17 cellular contexts compared by ENCODE assay signal in genomic region chr2:174762464-174762863, GRCh38. TPM values are rescaled to one million over a fixed set of nuclear protein-coding genes. Genes with fewer than 3 reads are reported as not detected.
"Had no signal": no experiment of that assay in that cellular context is flagged by ENCODE, and none has a peak within 500 bp of the region (broad histone marks: within the 10 kb centered on the region; RNA-seq: fewer than 3 reads in every experiment).

No MANE protein-coding gene starts in this region.

- H3K27me3 ChIP-seq: ovary, tibial nerve had no signal

- H3K9me3 ChIP-seq: ovary, tibial nerve had no signal

- H3K9me3 Mint-ChIP-seq: activated T-helper 1 cell treated with anti-CD3 and anti-CD28 coated beads, Interleukin-12 subunit alpha, Interleukin-12 subunit beta, Interleukin-2, Interleukin-4 antibody, amounts not matched to agents 30 ng/mL and 10 ng/mL and 1 ng/mL, durations not matched to agents 14 hours and 24 hours and 36 hours; dendritic cell treated with granulocyte-macrophage colony-stimulating factor and Interleukin-4, amounts not matched to agents 40 ng/mL and 50 ng/mL, for 4 days; immature natural killer cell; naive thymus-derived CD8-positive, alpha-beta T cell; stimulated activated effector memory CD8-positive, alpha-beta T cell treated with anti-CD3 and anti-CD28 coated beads, Interleukin-12 subunit alpha, Interleukin-12 subunit beta, amount 100 ng/mL, for 72 hours had no signal

- H3K4me1 Mint-ChIP-seq: immature natural killer cell; stimulated activated effector memory CD8-positive, alpha-beta T cell treated with anti-CD3 and anti-CD28 coated beads, Interleukin-12 subunit alpha, Interleukin-12 subunit beta, amount 100 ng/mL, for 72 hours had no signal

- H3K36me3 Mint-ChIP-seq: immature natural killer cell; naive thymus-derived CD8-positive, alpha-beta T cell; stimulated activated effector memory CD8-positive, alpha-beta T cell treated with anti-CD3 and anti-CD28 coated beads, Interleukin-12 subunit alpha, Interleukin-12 subunit beta, amount 100 ng/mL, for 72 hours had no signal

- H3K4me3 ChIP-seq: lung, ovary, tibial nerve had no signal

- DNase-seq: activated CD4-positive, alpha-beta T cell treated with anti-CD3 and anti-CD28 coated beads for 4 hours; activated CD8-positive, alpha-beta T cell treated with anti-CD3 and anti-CD28 coated beads, Interleukin-2, amount 10 ng/mL, durations not matched to agents 7 days and 5 days; activated naive CD4-positive, alpha-beta T cell; central memory CD4-positive, alpha-beta T cell; erythroblast; immature natural killer cell; left cardiac atrium; naive thymus-derived CD8-positive, alpha-beta T cell; ovary; small intestine; T-helper 9 cell had no signal

- H3K27ac ChIP-seq: ovary, tibial nerve, VCaP had no signal

- ATAC-seq: activated CD8-positive, alpha-beta T cell treated with anti-CD3 and anti-CD28 coated beads, Interleukin-2, amount 10 ng/mL, durations not matched to agents 7 days and 5 days; left cardiac atrium; naive thymus-derived CD8-positive, alpha-beta T cell; stimulated activated effector memory CD8-positive, alpha-beta T cell treated with anti-CD3 and anti-CD28 coated beads, Interleukin-12 subunit alpha, Interleukin-12 subunit beta, amount 100 ng/mL, for 72 hours had no signal

- H3K36me3 ChIP-seq: ovary, tibial nerve had no signal

- H3K27ac Mint-ChIP-seq: activated CD8-positive, alpha-beta T cell treated with anti-CD3 and anti-CD28 coated beads, Interleukin-2, amount 10 ng/mL, durations not matched to agents 7 days and 5 days; activated T-helper 1 cell treated with anti-CD3 and anti-CD28 coated beads, Interleukin-12 subunit alpha, Interleukin-12 subunit beta, Interleukin-2, Interleukin-4 antibody, amounts not matched to agents 30 ng/mL and 10 ng/mL and 1 ng/mL, durations not matched to agents 14 hours and 24 hours and 36 hours; dendritic cell treated with granulocyte-macrophage colony-stimulating factor and Interleukin-4, amounts not matched to agents 40 ng/mL and 50 ng/mL, for 4 days; immature natural killer cell had no signal

- H3K4me3 Mint-ChIP-seq: activated CD8-positive, alpha-beta T cell treated with anti-CD3 and anti-CD28 coated beads, Interleukin-2, amount 10 ng/mL, durations not matched to agents 7 days and 5 days; activated T-helper 1 cell treated with anti-CD3 and anti-CD28 coated beads, Interleukin-12 subunit alpha, Interleukin-12 subunit beta, Interleukin-2, Interleukin-4 antibody, amounts not matched to agents 30 ng/mL and 10 ng/mL and 1 ng/mL, durations not matched to agents 14 hours and 24 hours and 36 hours; dendritic cell treated with granulocyte-macrophage colony-stimulating factor and Interleukin-4, amounts not matched to agents 40 ng/mL and 50 ng/mL, for 4 days; immature natural killer cell; stimulated activated effector memory CD8-positive, alpha-beta T cell treated with anti-CD3 and anti-CD28 coated beads, Interleukin-12 subunit alpha, Interleukin-12 subunit beta, amount 100 ng/mL, for 72 hours had no signal

RNA-seq across cellular contexts. Expression of gene CHRNA1, which starts 1.8 kb away (rescaled TPM):
- total RNA-seq: activated CD8-positive, alpha-beta T cell treated with anti-CD3 and anti-CD28 coated beads, Interleukin-2, amount 10 ng/mL, durations not matched to agents 7 days and 5 days; activated T-helper 1 cell treated with anti-CD3 and anti-CD28 coated beads, Interleukin-12 subunit alpha, Interleukin-12 subunit beta, Interleukin-2, Interleukin-4 antibody, amounts not matched to agents 30 ng/mL and 10 ng/mL and 1 ng/mL, durations not matched to agents 14 hours and 24 hours and 36 hours; lung; naive thymus-derived CD8-positive, alpha-beta T cell; tibial nerve had no signal
- polyA plus RNA-seq: immature natural killer cell; naive thymus-derived CD8-positive, alpha-beta T cell had no signal
